In genomic region chr17:48617515-48618365, GRCh38 we compare ENCODE assay signal across 11 cellular contexts. TPM values are rescaled to one million over a fixed set of nuclear protein-coding genes. Genes with fewer than 3 reads are reported as not detected.
DNase-seq lines count a peak whose midpoint lies in the region; ATAC-seq and TF ChIP-seq lines count a peak whose summit lies in the region.
"Had no signal": no experiment of that assay in that cellular context is flagged by ENCODE, and none has a peak within 500 bp of the region (broad histone marks: within the 10 kb centered on the region; RNA-seq: fewer than 3 reads in every experiment).

No MANE protein-coding gene starts in this region.

- peak overlapping the region; percentile 69 for H3K4me3 Mint-ChIP-seq in mesothelial cell of epicardium
- no peak overlapping the region for H3K4me3 Mint-ChIP-seq in activated T-helper 2 cell treated with anti-CD3 and anti-CD28 coated beads, Interferon-gamma antibody, Interleukin-2, Interleukin-4, amounts not matched to agents 10 μg/mL and 5 μg/mL and 100 μg/mL, durations not matched to agents 14 hours and 24 hours and 36 hours (ENCODE audit: low read depth)

- H3K4me1 Mint-ChIP-seq in mesothelial cell of epicardium: peaks cover 65% of the 10 kb centered on the region
- H3K4me1 Mint-ChIP-seq in activated T-helper 2 cell treated with anti-CD3 and anti-CD28 coated beads, Interferon-gamma antibody, Interleukin-2, Interleukin-4, amounts not matched to agents 10 μg/mL and 5 μg/mL and 100 μg/mL, durations not matched to agents 14 hours and 24 hours and 36 hours (ENCODE audit: low read depth): peaks cover 29% of the 10 kb centered on the region

- DNase-seq in HCT116 (ENCODE audit: low read depth, low spot score) (no peak), amniotic epithelial cell (ENCODE audit: low read depth) (peak; percentile 35), mesothelial cell of epicardium (ENCODE audit: low spot score in 2 of 2, unreplicated experiment in 2 of 2) (no peak), NCI-H2081 (lab: John Stamatoyannopoulos, UW) (no peak), brain microvascular endothelial cell (no peak)
- no peak for DNase-seq in activated T-helper 2 cell treated with anti-CD3 and anti-CD28 coated beads, Interferon-gamma antibody, Interleukin-2, Interleukin-4, amounts not matched to agents 10 μg/mL and 5 μg/mL and 100 μg/mL, durations not matched to agents 14 hours and 24 hours and 36 hours (ENCODE audit: low spot score)

- CTCF ChIA-PET in HCT116 (lab: Charles Lee): interaction anchor here (0.6 to 3.7 kb wide), 21 partner anchors 8 to 861 kb away, joined by 3 to 21 read pairs (median 5); partner anchors contain the start of gene HOXB9

- peaks cover 61% of the 10 kb centered on the region for H3K79me2 ChIP-seq in HCT116 (ENCODE audit: insufficient read depth, low read length)

- peaks cover 8 to 37% of the 10 kb centered on the region in 2 experiments; a peak in 3 of 4 replicates for H3K4me1 ChIP-seq in HCT116 (ENCODE audit: control insufficient read depth in 1 of 2, insufficient read depth in 2 of 2, low read length in 2 of 2)
- H3K4me1 ChIP-seq: BLaER1 had no signal

- H3K36me3 Mint-ChIP-seq in mesothelial cell of epicardium: peaks cover 16% of the 10 kb centered on the region
- no peaks in the 10 kb centered on the region for H3K36me3 Mint-ChIP-seq in activated T-helper 2 cell treated with anti-CD3 and anti-CD28 coated beads, Interferon-gamma antibody, Interleukin-2, Interleukin-4, amounts not matched to agents 10 μg/mL and 5 μg/mL and 100 μg/mL, durations not matched to agents 14 hours and 24 hours and 36 hours (ENCODE audit: low read depth)

- H4K20me1 ChIP-seq in HCT116 (ENCODE audit: insufficient read depth): no peaks in the 10 kb centered on the region

- peak overlapping the region; percentile 94 for H3K27ac Mint-ChIP-seq in mesothelial cell of epicardium
- no peak overlapping the region for H3K27ac Mint-ChIP-seq in activated T-helper 2 cell treated with anti-CD3 and anti-CD28 coated beads, Interferon-gamma antibody, Interleukin-2, Interleukin-4, amounts not matched to agents 10 μg/mL and 5 μg/mL and 100 μg/mL, durations not matched to agents 14 hours and 24 hours and 36 hours
- H3K27ac Mint-ChIP-seq: stimulated activated naive CD8-positive, alpha-beta T cell treated with anti-CD3 and anti-CD28 coated beads, Interleukin-15, amount 100 ng/mL, for 72 hours had no signal

- TF ChIP-seq RAD21 in HCT116 (IDR thresholded peaks at IDR 0.05; ENCODE audit: low read depth): no peak

- no peaks in the 10 kb centered on the region for H3K9me3 Mint-ChIP-seq in mesothelial cell of epicardium
- H3K9me3 Mint-ChIP-seq in activated T-helper 2 cell treated with anti-CD3 and anti-CD28 coated beads, Interferon-gamma antibody, Interleukin-2, Interleukin-4, amounts not matched to agents 10 μg/mL and 5 μg/mL and 100 μg/mL, durations not matched to agents 14 hours and 24 hours and 36 hours: no peaks in the 10 kb centered on the region
- H3K9me3 Mint-ChIP-seq: stimulated activated naive CD8-positive, alpha-beta T cell treated with anti-CD3 and anti-CD28 coated beads, Interleukin-15, amount 100 ng/mL, for 72 hours had no signal

- RAD21 ChIA-PET in HCT116 (lab: Charles Lee; ENCODE audit: low non-redundant PET in 1 of 2, low total read pairs in 2 of 2, uncharacterized antibody in 2 of 2, unreplicated experiment in 2 of 2): interaction anchor here (1.0 to 1.9 kb wide), 6 partner anchors 27 to 402 kb away, joined by 3 to 7 read pairs (median 4); no protein-coding TSS in a partner anchor

- ATAC-seq in HCT116: peak; percentile 9
- ATAC-seq in GM21529 (IDR thresholded peaks at IDR 0.05; ENCODE audit: unreplicated experiment): no peak

- H3K4me3 ChIP-seq in HCT116 (replicated peaks in 1 of 2; ENCODE audit: low read depth in 1 of 2, low read length in 2 of 2): peak overlapping the region; percentile 80 to 90
- no peak overlapping the region for H3K4me3 ChIP-seq in brain microvascular endothelial cell (ENCODE audit: low read depth, low read length)
- H3K4me3 ChIP-seq: BLaER1, left lung had no signal

- H3K27me3 Mint-ChIP-seq in mesothelial cell of epicardium (ENCODE audit: low read depth): peaks cover 53% of the 10 kb centered on the region
- peaks cover 85% of the 10 kb centered on the region for H3K27me3 Mint-ChIP-seq in activated T-helper 2 cell treated with anti-CD3 and anti-CD28 coated beads, Interferon-gamma antibody, Interleukin-2, Interleukin-4, amounts not matched to agents 10 μg/mL and 5 μg/mL and 100 μg/mL, durations not matched to agents 14 hours and 24 hours and 36 hours (ENCODE audit: low read depth)

- peak overlapping the region; percentile 96 for H3K27ac ChIP-seq in 22Rv1
- peak overlapping the region; percentile 88 for H3K27ac ChIP-seq in HCT116 (ENCODE audit: low read depth, low read length)
- H3K27ac ChIP-seq in brain microvascular endothelial cell: no peak overlapping the region
- H3K27ac ChIP-seq: BLaER1, left lung had no signal

- no peak overlapping the region for H2AFZ ChIP-seq in HCT116 (ENCODE audit: low read depth, low read length, poor library complexity, severe bottlenecking)

- TF ChIP-seq CTCF in 22Rv1 (IDR thresholded peaks at IDR 0.05) (no peak), HCT116 (IDR thresholded peaks at IDR 0.05 in 2 of 3, conservative IDR thresholded peaks at IDR 0.05 in 1 of 3; ENCODE audit: borderline replicate concordance in 1 of 3, insufficient read depth in 1 of 3, low read depth in 2 of 3, low read length in 2 of 3) (no peak), mesothelial cell of epicardium (IDR thresholded peaks at IDR 0.05; ENCODE audit: unreplicated experiment) (no peak), brain microvascular endothelial cell (IDR thresholded peaks at IDR 0.05; ENCODE audit: low read depth, low read length, missing control alignments) (no peak)

- H3K9me3 ChIP-seq in HCT116 (ENCODE audit: control insufficient read depth in 1 of 2, insufficient read depth in 1 of 2, low read depth in 1 of 2, low read length in 2 of 2): no peaks in the 10 kb centered on the region
- H3K9me3 ChIP-seq: BLaER1, left lung had no signal

- TF ChIP-seq POLR2A in HCT116 (IDR thresholded peaks at IDR 0.05; ENCODE audit: borderline replicate concordance, extremely low read depth, insufficient read depth, insufficient read length): no peak

- no peaks in the 10 kb centered on the region for H3K9me2 ChIP-seq in HCT116 (ENCODE audit: insufficient read depth)

- POLR2A ChIA-PET in HCT116 (lab: Charles Lee): interaction anchor here (0.7 to 2.5 kb wide), 5 partner anchors 8 to 592 kb away, joined by 3 to 6 read pairs (median 5); partner anchors contain the start of gene HOXB9

- in situ Hi-C loops in brain microvascular endothelial cell (cut with HindIII; ENCODE audit: low pct_ligation_motif_present, low sequenced_read_pairs): no loop called here

- intact Hi-C loops in HCT116 (cut with micrococcal nuclease): loop anchor here (1.0 to 10.0 kb wide), 9 partner anchors 133 to 593 kb away; no protein-coding TSS in a partner anchor
- intact Hi-C loops in activated T-helper 2 cell treated with anti-CD3 and anti-CD28 coated beads, Interferon-gamma antibody, Interleukin-2, Interleukin-4, amounts not matched to agents 10 μg/mL and 5 μg/mL and 100 μg/mL, durations not matched to agents 14 hours and 24 hours and 36 hours (cut with micrococcal nuclease): loop anchor here (1.0 to 10.0 kb wide), 3 partner anchors 20 to 1347 kb away; partner anchors contain the start of gene DLX4

- peak overlapping the region; percentile 97 for H3K9ac ChIP-seq in HCT116 (ENCODE audit: low read length)
- H3K9ac ChIP-seq: BLaER1 had no signal

- H3K27me3 ChIP-seq in HCT116 (ENCODE audit: insufficient read depth, low read length) (no peaks in the 10 kb centered on the region), brain microvascular endothelial cell (replicated peaks) (peaks cover 87% of the 10 kb centered on the region)

- no TSS peak for BruUV-seq in HCT116 (replicated peaks; lab: Mats Ljungman, UMichigan)

- no peaks in the 10 kb centered on the region; a peak in 1 of 4 replicates for H3K36me3 ChIP-seq in HCT116 (ENCODE audit: control insufficient read depth in 1 of 2, insufficient read depth in 2 of 2, low read length in 2 of 2)
- H3K36me3 ChIP-seq in brain microvascular endothelial cell (replicated peaks): no peaks in the 10 kb centered on the region
- H3K36me3 ChIP-seq: BLaER1, left lung had no signal

- peak overlapping the region; percentile 95 for H3K4me2 ChIP-seq in HCT116 (ENCODE audit: low read length)
- H3K4me2 ChIP-seq: BLaER1 had no signal

TF ChIP-seq in HCT116, 20 proteins besides CTCF, POLR2A, EP300 and RAD21:
- no peak for TF ChIP-seq ZNF274 (IDR thresholded peaks at IDR 0.05; ENCODE audit: low read depth, low read length)
- peak; percentile 44; the same call in 1 of the 2 replicates for TF ChIP-seq POLR2AphosphoS5 (IDR thresholded peaks at IDR 0.05; ENCODE audit: low read depth, low read length)

RNA-seq across cellular contexts. Expression of gene HOXB8, which starts 2.6 kb away (rescaled TPM):
- 44.7 TPM for total RNA-seq in HCT116 (2021; ENCODE audit: unreplicated experiment)
- polyA plus RNA-seq in HCT116 (2012): 15.4 and 23.9 TPM in 2 replicates
- total RNA-seq in mesothelial cell of epicardium: 75.7 to 82.4 TPM (median 78.8 TPM) in 3 replicates
- total RNA-seq in activated T-helper 2 cell treated with anti-CD3 and anti-CD28 coated beads, Interferon-gamma antibody, Interleukin-2, Interleukin-4, amounts not matched to agents 10 μg/mL and 5 μg/mL and 100 μg/mL, durations not matched to agents 14 hours and 24 hours and 36 hours: not detected in 2 replicates

RNA-seq across cellular contexts. Expression of gene HOXB7, which starts 6.9 kb away (rescaled TPM):
- 33.6 TPM for total RNA-seq in HCT116 (2021; ENCODE audit: unreplicated experiment)
- polyA plus RNA-seq in HCT116 (2012): 16.8 and 23.4 TPM in 2 replicates
- 18.6 to 20.3 TPM (median 19.5 TPM) in 3 replicates for total RNA-seq in mesothelial cell of epicardium
- 0.39 and 0.64 TPM in 2 replicates for total RNA-seq in activated T-helper 2 cell treated with anti-CD3 and anti-CD28 coated beads, Interferon-gamma antibody, Interleukin-2, Interleukin-4, amounts not matched to agents 10 μg/mL and 5 μg/mL and 100 μg/mL, durations not matched to agents 14 hours and 24 hours and 36 hours

RNA-seq across cellular contexts. Expression of gene HOXB9, which starts 8.4 kb away (rescaled TPM):
- total RNA-seq in HCT116 (2021; ENCODE audit: unreplicated experiment) (40.1 TPM), mesothelial cell of epicardium (33.8 to 35.4 TPM (median 34.4 TPM) in 3 replicates)
- 30.3 and 41.0 TPM in 2 replicates for polyA plus RNA-seq in HCT116 (2012)
- total RNA-seq in activated T-helper 2 cell treated with anti-CD3 and anti-CD28 coated beads, Interferon-gamma antibody, Interleukin-2, Interleukin-4, amounts not matched to agents 10 μg/mL and 5 μg/mL and 100 μg/mL, durations not matched to agents 14 hours and 24 hours and 36 hours: 0.16 TPM in 2 replicates
- total RNA-seq: left lung had no signal

RNA-seq across cellular contexts. Expression of gene HOXB6, which starts 13.0 kb away (rescaled TPM):
- 64.8 TPM for total RNA-seq in HCT116 (2021; ENCODE audit: unreplicated experiment)
- polyA plus RNA-seq in HCT116 (2012): 17.5 and 28.9 TPM in 2 replicates
- 56.4 to 63.1 TPM (median 59.7 TPM) in 3 replicates for total RNA-seq in mesothelial cell of epicardium
- total RNA-seq in activated T-helper 2 cell treated with anti-CD3 and anti-CD28 coated beads, Interferon-gamma antibody, Interleukin-2, Interleukin-4, amounts not matched to agents 10 μg/mL and 5 μg/mL and 100 μg/mL, durations not matched to agents 14 hours and 24 hours and 36 hours: 0.52 and 0.62 TPM in 2 replicates

RNA-seq across cellular contexts. Expression of gene HOXB5, which starts 24.2 kb away (rescaled TPM):
- 19.8 TPM for total RNA-seq in HCT116 (2021; ENCODE audit: unreplicated experiment)
- 6.5 and 12.0 TPM in 2 replicates for polyA plus RNA-seq in HCT116 (2012)
- total RNA-seq in mesothelial cell of epicardium: 28.6 to 32.4 TPM (median 31.1 TPM) in 3 replicates
- total RNA-seq in activated T-helper 2 cell treated with anti-CD3 and anti-CD28 coated beads, Interferon-gamma antibody, Interleukin-2, Interleukin-4, amounts not matched to agents 10 μg/mL and 5 μg/mL and 100 μg/mL, durations not matched to agents 14 hours and 24 hours and 36 hours: not detected in 2 replicates

Comparison
In these comparisons a context has a peak if more than half of its experiments do, and no peak if none do; other contexts are left out.
1. RNA of gene HOXB8, which starts 2.6 kb away (total RNA-seq): 75.7 to 82.4 TPM in mesothelial cell of epicardium and 44.7 TPM in HCT116 (single experiment); not detected in activated T-helper 2 cell treated with anti-CD3 and anti-CD28 coated beads, Interferon-gamma antibody, Interleukin-2, Interleukin-4, amounts not matched to agents 10 μg/mL and 5 μg/mL and 100 μg/mL, durations not matched to agents 14 hours and 24 hours and 36 hours; every median in the first group is over 10 times any median in the second.
2. RNA of gene HOXB7, which starts 6.9 kb away (total RNA-seq): 33.6 TPM in HCT116 (single experiment) and 18.6 to 20.3 TPM in mesothelial cell of epicardium; 0.39 to 0.64 TPM in activated T-helper 2 cell treated with anti-CD3 and anti-CD28 coated beads, Interferon-gamma antibody, Interleukin-2, Interleukin-4, amounts not matched to agents 10 μg/mL and 5 μg/mL and 100 μg/mL, durations not matched to agents 14 hours and 24 hours and 36 hours; every median in the first group is over 10 times any median in the second.
3. RNA of gene HOXB9, which starts 8.4 kb away (total RNA-seq): 40.1 TPM in HCT116 (single experiment) and 33.8 to 35.4 TPM in mesothelial cell of epicardium; 0.16 TPM in activated T-helper 2 cell treated with anti-CD3 and anti-CD28 coated beads, Interferon-gamma antibody, Interleukin-2, Interleukin-4, amounts not matched to agents 10 μg/mL and 5 μg/mL and 100 μg/mL, durations not matched to agents 14 hours and 24 hours and 36 hours; every median in the first group is over 10 times any median in the second.